8 cellular contexts compared by ENCODE assay signal in the genomic region with DNA sequence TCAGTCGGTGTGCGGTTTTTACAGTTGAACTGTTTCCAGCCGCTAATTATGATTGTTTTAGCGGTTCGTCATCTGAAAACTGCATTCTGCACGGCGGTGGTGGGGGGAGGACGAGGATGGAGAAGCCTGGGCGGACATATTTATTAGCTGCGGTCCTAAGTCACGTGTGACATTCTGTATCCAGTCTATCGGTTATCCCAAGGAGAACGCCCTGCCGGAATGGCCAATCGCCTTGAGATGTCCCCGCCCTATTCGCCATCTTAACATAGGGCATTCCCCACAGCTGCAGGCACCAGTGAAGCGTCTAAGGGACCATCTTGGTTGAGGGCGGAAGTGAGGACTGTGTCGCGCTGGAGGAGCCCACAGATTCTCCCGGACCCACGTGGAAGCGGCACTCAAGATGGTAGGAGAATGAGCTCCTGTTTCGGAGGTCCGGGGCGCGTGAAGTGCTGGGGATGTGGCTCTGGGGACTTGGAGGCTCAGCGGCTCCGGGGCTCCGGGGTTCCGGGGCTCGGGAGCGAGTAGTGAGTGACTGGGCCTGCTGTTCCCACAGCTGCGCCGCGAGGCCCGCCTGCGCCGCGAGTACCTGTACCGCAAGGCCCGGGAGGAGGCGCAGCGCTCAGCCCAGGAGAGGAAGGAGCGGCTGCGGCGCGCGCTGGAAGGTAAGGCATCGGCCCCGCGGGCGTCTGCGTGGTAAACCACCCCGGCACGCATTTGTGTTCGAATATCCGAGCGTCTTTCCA. TPM values are rescaled to one million over a fixed set of nuclear protein-coding genes. Genes with fewer than 3 reads are reported as not detected.
DNase-seq lines count a peak whose midpoint lies in the region; ATAC-seq and TF ChIP-seq lines count a peak whose summit lies in the region.

A gene with protein sequence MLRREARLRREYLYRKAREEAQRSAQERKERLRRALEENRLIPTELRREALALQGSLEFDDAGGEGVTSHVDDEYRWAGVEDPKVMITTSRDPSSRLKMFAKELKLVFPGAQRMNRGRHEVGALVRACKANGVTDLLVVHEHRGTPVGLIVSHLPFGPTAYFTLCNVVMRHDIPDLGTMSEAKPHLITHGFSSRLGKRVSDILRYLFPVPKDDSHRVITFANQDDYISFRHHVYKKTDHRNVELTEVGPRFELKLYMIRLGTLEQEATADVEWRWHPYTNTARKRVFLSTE (plus strand): TSS at position 365 of the 743 bp plus-strand sequence. CDS start 36 bp downstream, at position 401.

- TF ChIP-seq CTCF in PC-9 (conservative IDR thresholded peaks at IDR 0.05) = no peak; the same call in 1 of the 2 replicates

- peaks cover 5% of the 10 kb centered on the region; the same call in 1 of the 2 replicates for H3F3A ChIP-seq in PC-9 (ENCODE audit: insufficient read depth, low read depth)

- peaks cover 18% of the 10 kb centered on the region for H3K4me1 ChIP-seq in PC-9 (replicated peaks; ENCODE audit: insufficient read depth)
- H3K4me1 ChIP-seq in esophagus (ENCODE audit: control insufficient read depth in 2 of 2, insufficient read depth in 2 of 2, low read length in 1 of 2) = peaks cover 3% of the 10 kb centered on the region in 2 donors
- peaks cover 13% of the 10 kb centered on the region for H3K4me1 ChIP-seq in muscle layer of colon (ENCODE audit: insufficient read depth, low read length)

- CTCF ChIA-PET in PC-9 (lab: Charles Lee) = interaction anchor here (1.6 to 1.7 kb wide), 2 partner anchors 10 to 161 kb away, joined by 4 to 11 read pairs; a partner anchor contains a TSS

- H3K27ac ChIP-seq in PC-9 (peak within 1 kb of the TSS; percentile 52), esophagus (ENCODE audit: low read depth in 2 of 2, low read length in 1 of 2) (peak within 1 kb of the TSS; percentile 96 to 97), muscle layer of colon (ENCODE audit: low read depth, low read length) (peak within 1 kb of the TSS; percentile 90)

- peak within 1 kb of the TSS; percentile 99 for H3K27ac Mint-ChIP-seq in activated T-cell treated with anti-CD3 and anti-CD28 coated beads, Interleukin-2, amount 50 U/mL, for 24 hours

- H3K9me2 ChIP-seq in PC-9 (ENCODE audit: insufficient read depth) = no peaks in the 10 kb centered on the region

- H3K4me1 Mint-ChIP-seq in activated T-cell treated with anti-CD3 and anti-CD28 coated beads, Interleukin-2, amount 50 U/mL, for 24 hours (ENCODE audit: low read depth) = peaks cover 53% of the 10 kb centered on the region

- no peaks in the 10 kb centered on the region for H3K27me3 Mint-ChIP-seq in activated T-cell treated with anti-CD3 and anti-CD28 coated beads, Interleukin-2, amount 50 U/mL, for 24 hours

- no peaks in the 10 kb centered on the region for H3K9me3 Mint-ChIP-seq in activated T-cell treated with anti-CD3 and anti-CD28 coated beads, Interleukin-2, amount 50 U/mL, for 24 hours

- peaks cover 19% of the 10 kb centered on the region for H3K79me2 ChIP-seq in PC-9 (ENCODE audit: low read depth)

- H3K4me3 Mint-ChIP-seq in activated T-cell treated with anti-CD3 and anti-CD28 coated beads, Interleukin-2, amount 50 U/mL, for 24 hours = peak within 1 kb of the TSS; percentile 100

- intact Hi-C loops in PC-9 (cut with micrococcal nuclease; ENCODE audit: unreplicated experiment) = loop anchor here (1.0 to 2.0 kb wide), 2 partner anchors 30 to 50 kb away; no protein-coding TSS in a partner anchor

- H4K20me1 ChIP-seq in PC-9 (ENCODE audit: insufficient read depth) = peaks cover 9% of the 10 kb centered on the region

- peaks cover 93% of the 10 kb centered on the region for H3K36me3 Mint-ChIP-seq in activated T-cell treated with anti-CD3 and anti-CD28 coated beads, Interleukin-2, amount 50 U/mL, for 24 hours (ENCODE audit: low read depth)

- peak; percentile 94 for DNase-seq in DMS153 treated with DMSO at 0.1 percent for 48 hours (lab: John Stamatoyannopoulos, UW; ENCODE audit: unreplicated experiment)
- DNase-seq in Jurkat, Clone E6-1 (ENCODE audit: low read depth, low spot score) = peak; percentile 99
- peak; percentile 93 to 98 for DNase-seq in PC-9
- DNase-seq in activated T-cell treated with anti-CD3 and anti-CD28 coated beads, Interleukin-2, amount 50 U/mL, for 24 hours = peak; percentile 93
- DNase-seq in stimulated activated CD8-positive, alpha-beta memory T cell treated with anti-CD3 and anti-CD28 coated beads, Interleukin-7, amount 100 ng/mL, for 4 hours (ENCODE audit: low read depth in 2 of 2) = peak; percentile 89 to 94

- H3K36me3 ChIP-seq in PC-9 (ENCODE audit: low read depth) = peaks cover 8% of the 10 kb centered on the region; the same call in 1 of the 2 replicates
- peaks cover 10 to 31% of the 10 kb centered on the region in 2 donors for H3K36me3 ChIP-seq in esophagus (ENCODE audit: control insufficient read depth in 2 of 2, insufficient read depth in 2 of 2, low read length in 1 of 2)
- peaks cover 42% of the 10 kb centered on the region for H3K36me3 ChIP-seq in muscle layer of colon (ENCODE audit: insufficient read depth, low read length)

- WGBS in esophagus, 2 donors = 0 to 1% methylated on average over 60 of the region's 60 CpGs

- peak within 1 kb of the TSS; percentile 83 for H3K4me2 ChIP-seq in PC-9

- peak within 1 kb of the TSS; percentile 41 for H3K9ac ChIP-seq in muscle layer of colon (ENCODE audit: low read length)

- H3K9me3 ChIP-seq in PC-9 (ENCODE audit: insufficient read depth, low read depth) = no peaks in the 10 kb centered on the region
- no peaks in the 10 kb centered on the region for H3K9me3 ChIP-seq in esophagus (ENCODE audit: control insufficient read depth in 2 of 2, insufficient read depth in 1 of 2, low read depth in 1 of 2, low read length in 1 of 2)
- no peaks in the 10 kb centered on the region for H3K9me3 ChIP-seq in muscle layer of colon (ENCODE audit: low read length)

- peak within 1 kb of the TSS; percentile 99 for H2AFZ ChIP-seq in PC-9

- H3K27me3 ChIP-seq in PC-9 (ENCODE audit: insufficient read depth, low read depth) (no peaks in the 10 kb centered on the region), esophagus (ENCODE audit: control insufficient read depth in 1 of 2, insufficient read depth in 2 of 2, low read length in 2 of 2) (no peaks in the 10 kb centered on the region), muscle layer of colon (ENCODE audit: control insufficient read depth in 1 of 2, insufficient read depth in 2 of 2, low read length in 2 of 2) (no peaks in the 10 kb centered on the region)

- BruUV-seq in PC-9 (replicated peaks; lab: Mats Ljungman, UMichigan) = no TSS peak

- ATAC-seq in GM21576 (IDR thresholded peaks at IDR 0.05; ENCODE audit: unreplicated experiment) = peak; percentile 85

- H3K4me3 ChIP-seq in Jurkat, Clone E6-1 (ENCODE audit: low read length) = peak within 1 kb of the TSS; percentile 74
- peak within 1 kb of the TSS; percentile 90 for H3K4me3 ChIP-seq in PC-9
- peak within 1 kb of the TSS; percentile 76 to 88 for H3K4me3 ChIP-seq in esophagus (ENCODE audit: low read depth in 1 of 2, low read length in 2 of 2)
- H3K4me3 ChIP-seq in muscle layer of colon (ENCODE audit: low read depth in 1 of 2, low read length in 2 of 2) = peak within 1 kb of the TSS; percentile 78 to 89

- POLR2A ChIA-PET in PC-9 (lab: Charles Lee; ENCODE audit: unreplicated experiment) = interaction anchor here (0.6 kb wide), 1 partner anchor 12 kb away, joined by 3 read pairs; no protein-coding TSS in a partner anchor

RNA-seq across cellular contexts. Expression of the gene that starts here (rescaled TPM):
- polyA plus RNA-seq in Jurkat, Clone E6-1 (2012; ENCODE audit: insufficient read depth, insufficient read length) = 168 TPM
- total RNA-seq in PC-9 (2021) = 76.8 and 82.6 TPM in 2 replicates
- 10 to 100 TPM; 42.7 to 74.4 TPM for polyA plus RNA-seq in esophagus

Comparison
In these comparisons a context has a peak if more than half of its experiments do, and no peak if none do; other contexts are left out.
1. Peak in every context shown above with its lines: DNase-seq, ATAC-seq, H3K4me3 ChIP-seq and H3K27ac ChIP-seq.